Comparison of ENCODE assay signal across 20 cellular contexts in the genomic region with DNA sequence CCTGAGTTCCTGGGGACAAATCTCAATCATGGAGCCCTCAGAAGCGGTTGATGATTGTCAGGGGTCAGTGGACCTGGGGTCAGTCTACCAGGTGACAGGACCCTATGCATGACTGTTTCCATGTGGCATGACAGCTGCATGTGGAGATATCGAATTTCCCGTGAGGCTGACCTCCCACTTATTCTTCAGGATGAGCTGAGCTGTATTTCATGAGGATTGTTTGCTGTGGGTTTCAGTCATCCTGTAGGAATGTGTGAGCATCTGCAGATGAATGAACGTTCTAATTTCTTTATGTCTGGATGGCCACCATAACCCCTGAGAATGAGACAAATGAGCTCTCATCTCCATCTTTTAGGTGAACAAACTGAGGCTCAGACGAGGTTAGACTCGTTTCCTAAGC.
DNase-seq lines count a peak whose midpoint lies in the region; ATAC-seq and TF ChIP-seq lines count a peak whose summit lies in the region.
"Had no signal": no experiment of that assay in that cellular context is flagged by ENCODE, and none has a peak within 500 bp of the region (broad histone marks: within the 10 kb centered on the region; RNA-seq: fewer than 3 reads in every experiment).

No MANE protein-coding gene starts in this region.

- TF ChIP-seq CTCF in AG09309 (IDR thresholded peaks at IDR 0.05; ENCODE audit: control insufficient read depth, insufficient read depth, low read depth, low read length, missing control alignments) (no peak), foreskin keratinocyte (conservative IDR thresholded peaks at IDR 0.05) (no peak)

- peaks cover 10% of the 10 kb centered on the region for H3K4me1 ChIP-seq in foreskin keratinocyte

- ATAC-seq in foreskin keratinocyte (peak; percentile 62), GM19463 (IDR thresholded peaks at IDR 0.05; ENCODE audit: unreplicated experiment) (no peak), HG03571 (IDR thresholded peaks at IDR 0.05; ENCODE audit: unreplicated experiment) (no peak)
- ATAC-seq: stimulated activated effector memory CD8-positive, alpha-beta T cell treated with anti-CD3 and anti-CD28 coated beads, Interleukin-12 subunit alpha, Interleukin-12 subunit beta, amount 100 ng/mL, for 72 hours; T-cell had no signal

- DNase-seq in AG09309 (ENCODE audit: low read depth): peak; percentile 31
- DNase-seq in HK-2 (ENCODE audit: unreplicated experiment): peak; percentile 14
- peak; percentile 85 for DNase-seq in amniotic epithelial cell (ENCODE audit: low read depth)
- DNase-seq in foreskin keratinocyte: peak; percentile 35 to 70
- DNase-seq in SKM-1 treated with dmso at 0.1 percent for 144 hours (lab: John Stamatoyannopoulos, UW; ENCODE audit: unreplicated experiment): no peak
- no peak for DNase-seq in activated effector memory CD4-positive, alpha-beta T cell treated with anti-CD3 and anti-CD28 coated beads, Interleukin-2, amount 50 U/mL, for 16 hours
- DNase-seq: activated CD4-positive, CD25-positive, alpha-beta regulatory T cell treated with anti-CD3 and anti-CD28 coated beads, Interleukin-2, amount 50 U/mL, for 72 hours; activated naive CD8-positive, alpha-beta T cell treated with anti-CD3 and anti-CD28 coated beads, Interleukin-2, amount 10 ng/mL, durations not matched to agents 7 days and 5 days; DND-41; dorsolateral prefrontal cortex; foreskin melanocyte; immature natural killer cell; NCI-H2081 treated with DMSO at 0.1 percent for 48 hours; stimulated activated CD4-positive, alpha-beta T cell treated with anti-CD3 and anti-CD28 coated beads, Interleukin-4, amount 100 ng/mL, for 24 hours; T-cell had no signal

- no peaks in the 10 kb centered on the region for H3K27me3 ChIP-seq in foreskin keratinocyte
- H3K27me3 ChIP-seq: BLaER1, dorsolateral prefrontal cortex, vagina had no signal

- no peak overlapping the region for H3K27ac ChIP-seq in foreskin keratinocyte
- H3K27ac ChIP-seq: BLaER1, dorsolateral prefrontal cortex, vagina had no signal

- H3K4me3 ChIP-seq in AG09309 (ENCODE audit: control insufficient read depth, low read depth, low read length): no peak overlapping the region
- H3K4me3 ChIP-seq: BLaER1, dorsolateral prefrontal cortex, vagina had no signal

Comparison
In these comparisons a context has a peak if more than half of its experiments do, and no peak if none do; other contexts are left out.
1. DNase-seq: peak in AG09309 (single experiment), HK-2 (single experiment), amniotic epithelial cell (single experiment) and foreskin keratinocyte (2 of 2); none in SKM-1 treated with dmso at 0.1 percent for 144 hours (single experiment) and activated effector memory CD4-positive, alpha-beta T cell treated with anti-CD3 and anti-CD28 coated beads, Interleukin-2, amount 50 U/mL, for 16 hours (single experiment).